Comparison of ENCODE assay signal across 8 cellular contexts in the genomic region with DNA sequence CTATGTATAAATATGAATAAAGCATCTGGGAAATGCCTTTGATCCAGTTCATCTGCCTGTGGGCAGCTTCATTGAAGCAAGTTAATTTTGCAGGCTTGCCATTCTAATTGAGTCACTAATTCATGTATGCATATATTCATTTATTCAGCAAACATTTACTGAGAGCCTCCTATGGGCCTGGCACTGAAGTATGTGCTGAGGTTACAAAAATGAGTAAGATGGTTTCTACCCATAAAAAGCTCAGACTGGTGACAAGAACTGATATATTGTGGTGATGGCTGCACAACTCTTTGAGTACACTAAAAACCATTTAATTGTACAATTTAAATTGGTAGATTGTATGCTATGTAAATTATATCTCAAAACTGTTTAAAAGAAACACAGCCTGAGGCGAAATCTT. TPM values are rescaled to one million over a fixed set of nuclear protein-coding genes. Genes with fewer than 3 reads are reported as not detected.
A peak's percentile ranks its signal among the peaks of the same experiment; 100 is the strongest.
DNase-seq lines count a peak whose midpoint lies in the region; ATAC-seq and TF ChIP-seq lines count a peak whose summit lies in the region.

No MANE protein-coding gene starts in this region.

- TF ChIP-seq CTCF in Caco-2 (IDR thresholded peaks at IDR 0.05; ENCODE audit: insufficient read depth in 1 of 2, low read depth in 1 of 2, low read length in 1 of 2, severe bottlenecking in 1 of 2, unreplicated experiment in 1 of 2) (no peak), coronary artery (IDR thresholded peaks at IDR 0.05) (no peak)

- ATAC-seq in GM21390 (IDR thresholded peaks at IDR 0.05; ENCODE audit: unreplicated experiment) (no peak), HG02763 (IDR thresholded peaks at IDR 0.05; ENCODE audit: unreplicated experiment) (no peak)

- no peaks in the 10 kb centered on the region for H3K9me3 Mint-ChIP-seq in Caco-2 (ENCODE audit: unreplicated experiment)

- no peaks in the 10 kb centered on the region for H3K79me1 ChIP-seq in neuronal stem cell (ENCODE audit: low read depth, low read length)

- no peak overlapping the region for H3K18ac ChIP-seq in neuronal stem cell (ENCODE audit: low read length)

- H2AFZ ChIP-seq in neuronal stem cell (ENCODE audit: low read length), result peak overlapping the region; percentile 84

- H2BK5ac ChIP-seq in neuronal stem cell (ENCODE audit: low read length), result no peak overlapping the region

- H3K27ac Mint-ChIP-seq in Caco-2 (ENCODE audit: unreplicated experiment), result peak overlapping the region; percentile 86

- H3K4me3 ChIP-seq in Caco-2 (ENCODE audit: low read depth, low read length) (peak overlapping the region; percentile 37), coronary artery (peak overlapping the region; percentile 79), neuronal stem cell (ENCODE audit: low read length in 2 of 2) (peak overlapping the region in 1 of 2 donors; percentile 61), MG63 (no peak overlapping the region)

- intact Hi-C loops in Caco-2 (cut with micrococcal nuclease; ENCODE audit: unreplicated experiment), result loop anchor here (5.0 kb wide), 1 partner anchor 159 kb away; no protein-coding TSS in a partner anchor

- no peak overlapping the region for H3K9ac ChIP-seq in neuronal stem cell (ENCODE audit: low read depth, low read length, poor library complexity)

- no peak overlapping the region for H3K4me2 ChIP-seq in neuronal stem cell (ENCODE audit: insufficient read depth, low read length, poor library complexity, severe bottlenecking)

- H3K27me3 ChIP-seq in Caco-2 (replicated peaks; ENCODE audit: control insufficient read depth, insufficient read depth, low read length), result no peaks in the 10 kb centered on the region
- no peaks in the 10 kb centered on the region for H3K27me3 ChIP-seq in neuronal stem cell (ENCODE audit: control insufficient read depth in 3 of 3, insufficient read depth in 3 of 3, low read depth in 1 of 3, low read length in 3 of 3)
- no peaks in the 10 kb centered on the region for H3K27me3 ChIP-seq in MG63

- H3K4me1 Mint-ChIP-seq in Caco-2 (ENCODE audit: low read depth, unreplicated experiment), result peaks cover 4% of the 10 kb centered on the region

- no peak overlapping the region for H3K14ac ChIP-seq in neuronal stem cell (ENCODE audit: low read length)

- peak overlapping the region; percentile 80 for H3K4me3 Mint-ChIP-seq in Caco-2 (ENCODE audit: unreplicated experiment)

- H3K27ac ChIP-seq in coronary artery (peak overlapping the region; percentile 86), neuronal stem cell (replicated peaks; ENCODE audit: low read length) (no peak overlapping the region)

- CTCF ChIA-PET in Caco-2 (lab: Charles Lee), result interaction anchor here (1.6 kb wide), 1 partner anchor 43 kb away, joined by 6 read pairs; no protein-coding TSS in a partner anchor

- DNase-seq in Caco-2, result no peak
- DNase-seq in Kasumi-1 (lab: John Stamatoyannopoulos, UW), result peak; percentile 39 to 50
- DNase-seq in coronary artery (ENCODE audit: low spot score), result no peak
- DNase-seq in neuronal stem cell (ENCODE audit: low spot score), result no peak
- DNase-seq in SKM-1 treated with dmso at 0.1 percent for 144 hours (lab: John Stamatoyannopoulos, UW; ENCODE audit: unreplicated experiment), result no peak
- DNase-seq in MG63, result no peak

- H3K9me3 ChIP-seq in Caco-2 (no peaks in the 10 kb centered on the region), neuronal stem cell (replicated peaks in 1 of 2; ENCODE audit: control insufficient read depth in 2 of 2, insufficient read depth in 1 of 2, low read depth in 1 of 2, low read length in 2 of 2) (no peaks in the 10 kb centered on the region), MG63 (no peaks in the 10 kb centered on the region)

- H3K36me3 ChIP-seq in Caco-2 (ENCODE audit: control insufficient read depth, insufficient read depth, low read length), result no peaks in the 10 kb centered on the region
- peaks cover 0 to 13% of the 10 kb centered on the region in 2 donors for H3K36me3 ChIP-seq in neuronal stem cell (replicated peaks in 1 of 2; ENCODE audit: control insufficient read depth in 2 of 2, insufficient read depth in 2 of 2, low read length in 2 of 2)
- no peaks in the 10 kb centered on the region; the same call in 1 of the 2 replicates for H3K36me3 ChIP-seq in MG63

- H2BK12ac ChIP-seq in neuronal stem cell (ENCODE audit: low read length), result no peak overlapping the region

- H3K27me3 Mint-ChIP-seq in Caco-2 (ENCODE audit: insufficient read depth, unreplicated experiment), result no peaks in the 10 kb centered on the region

- BruUV-seq in Caco-2 (replicated peaks; lab: Mats Ljungman, UMichigan), result no TSS peak

- H3K23ac ChIP-seq in neuronal stem cell (ENCODE audit: low read depth, low read length, poor library complexity), result no peak overlapping the region

- no peak overlapping the region for H3K4ac ChIP-seq in neuronal stem cell (ENCODE audit: low read length)

- WGBS in neuronal stem cell (ENCODE audit: extremely low coverage in 2 of 2, insufficient read length in 2 of 2, insufficient replicate concordance in 1 of 2), 2 donors, result no CpG with 5 or more reads among the region's 1 CpG

- no peak overlapping the region for H2BK15ac ChIP-seq in neuronal stem cell (ENCODE audit: low read length)

- H3K4me1 ChIP-seq in Caco-2 (no peaks in the 10 kb centered on the region), neuronal stem cell (ENCODE audit: control insufficient read depth in 2 of 2, insufficient read depth in 1 of 2, low read depth in 1 of 2, low read length in 2 of 2) (peaks cover 0 to 3% of the 10 kb centered on the region in 2 donors)

- H3K36me3 Mint-ChIP-seq in Caco-2 (ENCODE audit: insufficient read depth, unreplicated experiment), result peaks cover 33% of the 10 kb centered on the region

- H4K8ac ChIP-seq in neuronal stem cell (ENCODE audit: low read depth, low read length), result no peak overlapping the region

- no peak overlapping the region for H4K91ac ChIP-seq in neuronal stem cell (ENCODE audit: low read depth, low read length, poor library complexity)

- H2BK120ac ChIP-seq in neuronal stem cell (ENCODE audit: low read depth, low read length), result no peak overlapping the region

- no peak overlapping the region for H2AK5ac ChIP-seq in neuronal stem cell (ENCODE audit: low read depth, low read length)

- POLR2A ChIA-PET in Caco-2 (lab: Charles Lee), result interaction anchor here (1.2 to 1.5 kb wide), 2 partner anchors 41 to 44 kb away, joined by 5 to 6 read pairs; no protein-coding TSS in a partner anchor

RNA-seq across cellular contexts. Expression of a gene that starts 1.1 kb away (rescaled TPM):
- total RNA-seq in Caco-2 (2022), result 38.4 and 42.0 TPM in 2 replicates
- polyA plus RNA-seq in neuronal stem cell (2013, experiment 1 of 2), result 66.9 TPM
- polyA plus RNA-seq in neuronal stem cell (2013, experiment 2 of 2), result 71.3 TPM
- total RNA-seq in MG63 (2014; rRNA removed; shearing (Covaris generic); ENCODE audit: low replicate concordance), result 43.6 and 46.3 TPM in 2 replicates

RNA-seq across cellular contexts. Expression of a gene that starts 42.3 kb away (rescaled TPM):
- total RNA-seq in Caco-2 (2022), result 18.8 and 20.2 TPM in 2 replicates
- polyA plus RNA-seq in neuronal stem cell (2013, experiment 1 of 2), result 4.7 TPM
- polyA plus RNA-seq in neuronal stem cell (2013, experiment 2 of 2), result 5.0 TPM
- 1.9 and 6.1 TPM in 2 replicates for total RNA-seq in MG63 (2014; rRNA removed; shearing (Covaris generic); ENCODE audit: low replicate concordance)

Comparison
In these comparisons a context has a peak if more than half of its experiments do, and no peak if none do; other contexts are left out.
1. DNase-seq: peak in Kasumi-1 (2 of 2); none in Caco-2 (0 of 2), coronary artery (single experiment), neuronal stem cell (single experiment), SKM-1 treated with dmso at 0.1 percent for 144 hours (single experiment) and MG63 (single experiment).